In the genomic region with DNA sequence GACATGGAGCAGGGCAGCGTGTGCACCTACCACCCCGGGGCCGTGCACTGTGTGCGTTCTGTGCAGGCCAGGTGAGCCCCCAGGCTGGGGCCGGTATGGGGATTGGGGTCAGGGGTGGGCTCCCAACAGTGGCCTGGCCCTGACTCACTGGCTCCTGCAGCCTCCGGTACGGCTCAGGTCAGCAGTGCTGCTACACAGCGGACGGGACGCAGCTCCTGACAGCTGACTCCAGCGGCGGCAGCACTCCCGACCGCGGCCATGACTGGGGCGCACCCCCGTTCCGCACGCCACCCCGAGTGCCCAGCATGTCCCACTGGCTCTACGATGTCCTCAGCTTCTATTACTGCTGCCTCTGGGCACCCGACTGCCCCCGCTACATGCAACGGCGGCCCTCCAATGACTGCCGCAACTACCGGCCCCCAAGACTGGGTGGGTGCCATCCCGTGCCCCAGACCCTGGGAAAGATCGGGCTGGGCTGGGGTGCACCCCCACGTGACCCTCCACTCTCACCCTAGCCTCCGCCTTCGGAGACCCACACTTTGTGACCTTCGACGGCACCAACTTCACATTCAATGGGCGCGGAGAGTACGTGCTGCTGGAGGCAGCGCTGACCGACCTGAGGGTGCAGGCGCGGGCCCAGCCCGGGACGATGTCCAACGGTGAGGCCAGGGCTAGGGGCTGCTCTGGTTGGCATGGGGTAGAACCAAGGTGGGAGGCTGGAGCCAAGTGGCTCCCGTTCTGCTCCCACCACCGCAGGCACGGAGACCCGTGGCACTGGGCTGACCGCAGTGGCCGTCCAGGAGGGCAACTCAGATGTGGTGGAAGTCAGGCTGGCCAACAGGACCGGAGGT, we compare ENCODE assay signal across 21 cellular contexts. TPM values are rescaled to one million over a fixed set of nuclear protein-coding genes. Genes with fewer than 3 reads are reported as not detected.
"Had no signal": no experiment of that assay in that cellular context is flagged by ENCODE, and none has a peak within 500 bp of the region (broad histone marks: within the 10 kb centered on the region; RNA-seq: fewer than 3 reads in every experiment).

No MANE protein-coding gene starts in this region.

- H3K27me3 ChIP-seq: breast epithelium, gastroesophageal sphincter, heart left ventricle, upper lobe of left lung had no signal

- H3K36me3 Mint-ChIP-seq: activated naive CD8-positive, alpha-beta T cell treated with anti-CD3 and anti-CD28 coated beads for 36 hours had no signal

- H3K27me3 Mint-ChIP-seq: activated naive CD8-positive, alpha-beta T cell treated with anti-CD3 and anti-CD28 coated beads for 36 hours had no signal

- H3K27ac Mint-ChIP-seq: activated naive CD8-positive, alpha-beta T cell treated with anti-CD3 and anti-CD28 coated beads for 36 hours; activated T-helper 2 cell treated with anti-CD3 and anti-CD28 coated beads, Interferon-gamma antibody, Interleukin-2, Interleukin-4, amounts not matched to agents 10 μg/mL and 5 μg/mL and 100 μg/mL, durations not matched to agents 14 hours and 24 hours and 36 hours; endodermal cell; nephron had no signal

- H3K36me3 ChIP-seq: breast epithelium had no signal

- H3K9me3 Mint-ChIP-seq: activated naive CD8-positive, alpha-beta T cell treated with anti-CD3 and anti-CD28 coated beads for 36 hours; activated T-cell treated with anti-CD3 and anti-CD28 coated beads, Interleukin-2, amount 50 U/mL, for 4 hours; activated T-helper 2 cell treated with anti-CD3 and anti-CD28 coated beads, Interferon-gamma antibody, Interleukin-2, Interleukin-4, amounts not matched to agents 10 μg/mL and 5 μg/mL and 100 μg/mL, durations not matched to agents 14 hours and 24 hours and 36 hours; endodermal cell; nephron had no signal

- DNase-seq: activated CD4-positive, alpha-beta T cell treated with anti-CD3 and anti-CD28 coated beads for 1 hour; activated CD8-positive, alpha-beta memory T cell treated with anti-CD3 and anti-CD28 coated beads, Interleukin-2, amount 50 U/mL, for 48 hours; activated naive CD4-positive, alpha-beta T cell; activated naive CD8-positive, alpha-beta T cell treated with anti-CD3 and anti-CD28 coated beads for 36 hours; activated T-cell treated with anti-CD3 and anti-CD28 coated beads, Interleukin-2, amount 50 U/mL, for 4 hours; endodermal cell; mammary epithelial cell; midbrain; stimulated activated CD4-positive, alpha-beta T cell treated with anti-CD3 and anti-CD28 coated beads, Interleukin-12 subunit alpha, Interleukin-12 subunit beta, amount 100 ng/mL, for 4 hours; stimulated activated CD4-positive, alpha-beta T cell treated with anti-CD3 and anti-CD28 coated beads, Interleukin-4, amount 100 ng/mL, for 4 hours; stimulated activated naive CD8-positive, alpha-beta T cell treated with anti-CD3 and anti-CD28 coated beads, Interleukin-15, Interleukin-2, amounts not matched to agents 100 U/mL and 50 U/mL, for 24 hours had no signal

- H3K9me3 ChIP-seq: breast epithelium, gastroesophageal sphincter, heart left ventricle, upper lobe of left lung had no signal

- H3K4me3 Mint-ChIP-seq: activated naive CD8-positive, alpha-beta T cell treated with anti-CD3 and anti-CD28 coated beads for 36 hours; activated T-cell treated with anti-CD3 and anti-CD28 coated beads, Interleukin-2, amount 50 U/mL, for 4 hours; endodermal cell; nephron had no signal

- ATAC-seq: activated T-cell treated with anti-CD3 and anti-CD28 coated beads, Interleukin-2, amount 50 U/mL, for 4 hours; gastroesophageal sphincter; heart left ventricle; left lobe of liver; stimulated activated naive CD8-positive, alpha-beta T cell treated with anti-CD3 and anti-CD28 coated beads, Interleukin-15, Interleukin-2, amounts not matched to agents 100 U/mL and 50 U/mL, for 24 hours had no signal

- H3K27ac ChIP-seq: breast epithelium, coronary artery, gastroesophageal sphincter, heart left ventricle, upper lobe of left lung, VCaP had no signal

- H3K4me3 ChIP-seq: breast epithelium, coronary artery, gastroesophageal sphincter, heart left ventricle, upper lobe of left lung had no signal

- H3K4me1 Mint-ChIP-seq: activated naive CD8-positive, alpha-beta T cell treated with anti-CD3 and anti-CD28 coated beads for 36 hours; endodermal cell; nephron had no signal

RNA-seq across cellular contexts. Expression of a gene that starts 59.2 kb away (rescaled TPM):
- total RNA-seq: activated naive CD8-positive, alpha-beta T cell treated with anti-CD3 and anti-CD28 coated beads for 36 hours had no signal
- polyA plus RNA-seq: keratinocyte had no signal
